Comparison of ENCODE assay signal across 18 cellular contexts in genomic region chr12:115506822-115507629, GRCh38.
A peak's percentile ranks its signal among the peaks of the same experiment; 100 is the strongest.
DNase-seq lines count a peak whose midpoint lies in the region; ATAC-seq and TF ChIP-seq lines count a peak whose summit lies in the region.
"Had no signal": no experiment of that assay in that cellular context is flagged by ENCODE, and none has a peak within 500 bp of the region (broad histone marks: within the 10 kb centered on the region; RNA-seq: fewer than 3 reads in every experiment).

No MANE protein-coding gene starts in this region.

- no peaks in the 10 kb centered on the region for H3K9me2 ChIP-seq in PC-3 (replicated peaks; ENCODE audit: low read length)

- H3K27ac ChIP-seq in PC-3 (ENCODE audit: low read length) = no peak overlapping the region
- H3K27ac ChIP-seq in temporal lobe (ENCODE audit: low read depth, low read length) = peak overlapping the region; percentile 67
- no peak overlapping the region for H3K27ac ChIP-seq in upper lobe of right lung
- H3K27ac ChIP-seq: BLaER1, hepatocyte, tibial artery had no signal

- POLR2A ChIA-PET in PC-3 (lab: Charles Lee; ENCODE audit: unreplicated experiment) = no interaction called here

- DNase-seq in NCI-H2196 (lab: John Stamatoyannopoulos, UW; ENCODE audit: unreplicated experiment) (peak; percentile 31), NCI-H2196 treated with DMSO at 0.1 percent for 48 hours (lab: John Stamatoyannopoulos, UW; ENCODE audit: unreplicated experiment) (no peak), PC-3 (peak; percentile 9), fibroblast of mammary gland (ENCODE audit: low read depth) (peak; percentile 18), upper lobe of right lung (no peak), NCI-H526 (lab: John Stamatoyannopoulos, UW) (no peak), hepatic stellate cell (ENCODE audit: low spot score) (no peak)
- DNase-seq: activated CD4-positive, alpha-beta T cell treated with anti-CD3 and anti-CD28 coated beads for 48 hours; activated gamma-delta T cell treated with Interleukin-2 at 50 U/mL for 16 hours; aorta; NCI-H187; NCI-H510A; T-helper 9 cell; tibial artery had no signal

- H3K36me3 ChIP-seq in PC-3 (ENCODE audit: low read depth, low read length) (no peaks in the 10 kb centered on the region), upper lobe of right lung (no peaks in the 10 kb centered on the region)
- H3K36me3 ChIP-seq: BLaER1, tibial artery had no signal

- no peak overlapping the region for H3K4me2 ChIP-seq in PC-3 (ENCODE audit: low read length)
- H3K4me2 ChIP-seq: BLaER1, hepatocyte had no signal

- 0 out of 2 replicates have a peak, but pooled peaks cover 4% of the 10 kb centered on the region for H3K4me1 ChIP-seq in PC-3 (ENCODE audit: insufficient read depth, low read length)
- H3K4me1 ChIP-seq in upper lobe of right lung = no peaks in the 10 kb centered on the region
- H3K4me1 ChIP-seq: tibial artery had no signal

- H3K27me3 ChIP-seq in PC-3 (ENCODE audit: low read length) (0 out of 2 replicates have a peak, but pooled peaks cover 2% of the 10 kb centered on the region), upper lobe of right lung (no peaks in the 10 kb centered on the region)
- H3K27me3 ChIP-seq: BLaER1, hepatocyte, tibial artery had no signal

- no peak for ATAC-seq in PC-3
- ATAC-seq in upper lobe of right lung = no peak
- ATAC-seq: stimulated activated memory B cell treated with anti-CD40 and anti-IgM and Interleukin-4, amounts not matched to agents 10 μg/mL and 1 μg/mL and 100 μg/mL, for 72 hours had no signal

- no peaks in the 10 kb centered on the region for H3K9me3 ChIP-seq in PC-3 (ENCODE audit: low read length)
- no peaks in the 10 kb centered on the region for H3K9me3 ChIP-seq in upper lobe of right lung
- H3K9me3 ChIP-seq: tibial artery had no signal

- intact Hi-C loops in PC-3 (cut with micrococcal nuclease) (no loop called here), upper lobe of right lung (cut with DNase I) (no loop called here)

- BruUV-seq in PC-3 (replicated peaks; lab: Mats Ljungman, UMichigan) = no TSS peak

- H3K4me3 ChIP-seq in PC-3 (ENCODE audit: low read length) (no peak overlapping the region), fibroblast of mammary gland (ENCODE audit: control insufficient read depth, low read depth, low read length) (no peak overlapping the region), upper lobe of right lung (no peak overlapping the region)
- H3K4me3 ChIP-seq: BLaER1, hepatocyte, tibial artery had no signal

- CTCF ChIA-PET in PC-3 (lab: Charles Lee) = no interaction called here

- H3K9ac ChIP-seq in PC-3 (ENCODE audit: low read length) = no peak overlapping the region
- H3K9ac ChIP-seq: BLaER1 had no signal

- TF ChIP-seq CTCF in PC-3 (conservative IDR thresholded peaks at IDR 0.05; ENCODE audit: low read depth, low read length) = no peak
- TF ChIP-seq CTCF in fibroblast of mammary gland (conservative IDR thresholded peaks at IDR 0.05; ENCODE audit: control insufficient read depth, insufficient read depth, low read depth, low read length) = no peak
- no peak for TF ChIP-seq CTCF in upper lobe of right lung (IDR thresholded peaks at IDR 0.05)

- H4K20me1 ChIP-seq in PC-3 (ENCODE audit: low read length) = no peaks in the 10 kb centered on the region
- H4K20me1 ChIP-seq: BLaER1 had no signal

- no peaks in the 10 kb centered on the region for H3K79me2 ChIP-seq in PC-3 (ENCODE audit: low read length)
- H3K79me2 ChIP-seq: hepatocyte had no signal

- H3F3A ChIP-seq in PC-3 (ENCODE audit: low read length, unreplicated experiment) = no peaks in the 10 kb centered on the region

- no peak overlapping the region for H2AFZ ChIP-seq in PC-3 (ENCODE audit: low read length)
- H2AFZ ChIP-seq: hepatocyte had no signal

Comparison
In these comparisons a context has a peak if more than half of its experiments do, and no peak if none do; other contexts are left out.
1. DNase-seq: peak in NCI-H2196 (single experiment), PC-3 (single experiment) and fibroblast of mammary gland (single experiment); none in NCI-H2196 treated with DMSO at 0.1 percent for 48 hours (single experiment), upper lobe of right lung (single experiment), NCI-H526 (0 of 2) and hepatic stellate cell (single experiment).